In the genomic region with DNA sequence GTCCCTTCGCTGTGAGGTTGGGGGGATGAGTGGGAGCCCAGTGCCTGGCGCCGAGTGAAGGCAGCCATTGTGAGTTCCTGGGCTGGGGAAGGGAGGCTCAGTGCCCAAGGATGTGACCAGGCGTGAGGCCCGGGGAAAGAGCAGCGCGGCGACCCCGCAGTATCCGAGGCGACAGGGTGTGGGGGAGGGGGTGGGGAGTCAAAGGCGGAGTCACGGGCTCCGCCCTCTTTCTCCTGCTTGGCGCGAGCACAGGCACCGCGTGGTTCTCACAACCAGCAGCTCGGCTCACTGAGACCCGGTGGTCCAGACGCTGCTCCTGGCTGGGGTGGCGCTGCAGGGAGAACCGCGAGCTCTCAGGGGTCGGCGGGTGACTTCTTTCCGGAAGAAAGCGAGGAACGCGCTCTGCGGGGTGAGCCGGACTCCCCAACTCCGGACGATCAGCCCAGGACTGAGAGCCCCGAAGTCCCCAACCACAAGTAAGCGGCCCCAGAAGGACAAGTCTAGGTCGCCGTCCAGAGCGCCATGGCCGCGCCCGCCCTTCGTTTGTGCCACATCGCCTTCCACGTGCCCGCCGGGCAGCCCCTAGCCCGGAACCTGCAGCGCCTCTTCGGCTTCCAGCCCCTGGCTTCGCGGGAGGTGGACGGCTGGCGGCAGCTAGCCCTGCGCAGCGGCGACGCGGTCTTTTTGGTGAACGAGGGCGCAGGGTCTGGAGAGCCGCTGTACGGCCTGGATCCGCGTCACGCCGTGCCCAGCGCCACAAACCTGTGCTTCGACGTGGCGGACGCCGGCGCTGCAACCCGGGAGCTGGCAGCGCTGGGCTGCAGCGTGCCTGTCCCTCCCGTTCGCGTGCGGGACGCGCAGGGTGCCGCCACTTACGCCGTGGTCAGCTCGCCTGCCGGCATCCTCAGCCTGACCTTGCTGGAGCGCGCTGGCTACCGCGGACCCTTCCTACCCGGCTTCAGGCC, we compare ENCODE assay signal across 1 cellular context.
TF ChIP-seq lines count a peak whose summit lies in the region.

Gene HPDL (plus strand): TSS at position 269 of the 965 bp plus-strand sequence. CDS start 254 bp downstream, at position 523.

TF ChIP-seq in WTC11, 78 proteins besides CTCF, POLR2A, EP300 and RAD21 (continued from another document):
- TF ChIP-seq, protein P1, sequence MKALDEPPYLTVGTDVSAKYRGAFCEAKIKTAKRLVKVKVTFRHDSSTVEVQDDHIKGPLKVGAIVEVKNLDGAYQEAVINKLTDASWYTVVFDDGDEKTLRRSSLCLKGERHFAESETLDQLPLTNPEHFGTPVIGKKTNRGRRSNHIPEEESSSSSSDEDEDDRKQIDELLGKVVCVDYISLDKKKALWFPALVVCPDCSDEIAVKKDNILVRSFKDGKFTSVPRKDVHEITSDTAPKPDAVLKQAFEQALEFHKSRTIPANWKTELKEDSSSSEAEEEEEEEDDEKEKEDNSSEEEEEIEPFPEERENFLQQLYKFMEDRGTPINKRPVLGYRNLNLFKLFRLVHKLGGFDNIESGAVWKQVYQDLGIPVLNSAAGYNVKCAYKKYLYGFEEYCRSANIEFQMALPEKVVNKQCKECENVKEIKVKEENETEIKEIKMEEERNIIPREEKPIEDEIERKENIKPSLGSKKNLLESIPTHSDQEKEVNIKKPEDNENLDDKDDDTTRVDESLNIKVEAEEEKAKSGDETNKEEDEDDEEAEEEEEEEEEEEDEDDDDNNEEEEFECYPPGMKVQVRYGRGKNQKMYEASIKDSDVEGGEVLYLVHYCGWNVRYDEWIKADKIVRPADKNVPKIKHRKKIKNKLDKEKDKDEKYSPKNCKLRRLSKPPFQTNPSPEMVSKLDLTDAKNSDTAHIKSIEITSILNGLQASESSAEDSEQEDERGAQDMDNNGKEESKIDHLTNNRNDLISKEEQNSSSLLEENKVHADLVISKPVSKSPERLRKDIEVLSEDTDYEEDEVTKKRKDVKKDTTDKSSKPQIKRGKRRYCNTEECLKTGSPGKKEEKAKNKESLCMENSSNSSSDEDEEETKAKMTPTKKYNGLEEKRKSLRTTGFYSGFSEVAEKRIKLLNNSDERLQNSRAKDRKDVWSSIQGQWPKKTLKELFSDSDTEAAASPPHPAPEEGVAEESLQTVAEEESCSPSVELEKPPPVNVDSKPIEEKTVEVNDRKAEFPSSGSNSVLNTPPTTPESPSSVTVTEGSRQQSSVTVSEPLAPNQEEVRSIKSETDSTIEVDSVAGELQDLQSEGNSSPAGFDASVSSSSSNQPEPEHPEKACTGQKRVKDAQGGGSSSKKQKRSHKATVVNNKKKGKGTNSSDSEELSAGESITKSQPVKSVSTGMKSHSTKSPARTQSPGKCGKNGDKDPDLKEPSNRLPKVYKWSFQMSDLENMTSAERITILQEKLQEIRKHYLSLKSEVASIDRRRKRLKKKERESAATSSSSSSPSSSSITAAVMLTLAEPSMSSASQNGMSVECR (CRISPR knock-in tag; IDR thresholded peaks at IDR 0.05; ENCODE audit: borderline replicate concordance): peak; percentile 38; the same call in 1 of the 2 replicates
- TF ChIP-seq TEAD1 (CRISPR knock-in tag; IDR thresholded peaks at IDR 0.05) (peak; percentile 48), KAT7 (CRISPR knock-in tag; IDR thresholded peaks at IDR 0.05; ENCODE audit: borderline replicate concordance) (no peak), ETV6 (CRISPR knock-in tag; IDR thresholded peaks at IDR 0.05) (peak; percentile 73; the same call in 1 of the 2 replicates), USF1 (CRISPR knock-in tag; IDR thresholded peaks at IDR 0.05) (peak; percentile 70; the same call in 1 of the 2 replicates), ERG (CRISPR knock-in tag; IDR thresholded peaks at IDR 0.05) (0 out of 2 replicates have a peak, but pooled peaks have one; percentile 42), ZNF138 (CRISPR knock-in tag; conservative IDR thresholded peaks at IDR 0.05) (no peak), FOXP1 (CRISPR knock-in tag; IDR thresholded peaks at IDR 0.05; ENCODE audit: borderline replicate concordance) (peak; percentile 35; the same call in 1 of the 2 replicates), ESRRA (CRISPR knock-in tag; IDR thresholded peaks at IDR 0.05; ENCODE audit: borderline replicate concordance) (peak; percentile 13; the same call in 1 of the 2 replicates), USF2 (CRISPR knock-in tag; IDR thresholded peaks at IDR 0.05) (peak; percentile 55; the same call in 1 of the 2 replicates), EMX1 (CRISPR knock-in tag; IDR thresholded peaks at IDR 0.05) (0 out of 2 replicates have a peak, but pooled peaks have one; percentile 12), NFYB (CRISPR knock-in tag; conservative IDR thresholded peaks at IDR 0.05; ENCODE audit: low read depth) (no peak), NFATC4 (CRISPR knock-in tag; IDR thresholded peaks at IDR 0.05) (no peak), MYBL2 (CRISPR knock-in tag; IDR thresholded peaks at IDR 0.05) (peak; percentile 67), FOXK1 (CRISPR knock-in tag; IDR thresholded peaks at IDR 0.05) (peak; percentile 37; the same call in 1 of the 2 replicates), ZNF512 (CRISPR knock-in tag; IDR thresholded peaks at IDR 0.05; ENCODE audit: borderline replicate concordance) (no peak), OVOL2 (CRISPR knock-in tag; IDR thresholded peaks at IDR 0.05; ENCODE audit: borderline replicate concordance) (no peak), ZBTB21 (CRISPR knock-in tag; IDR thresholded peaks at IDR 0.05; ENCODE audit: borderline replicate concordance) (peak; percentile 51; the same call in 1 of the 2 replicates), ZNF121 (CRISPR knock-in tag; IDR thresholded peaks at IDR 0.05) (no peak), SP1 (CRISPR knock-in tag; conservative IDR thresholded peaks at IDR 0.05) (peak; percentile 82), E2F5 (CRISPR knock-in tag; IDR thresholded peaks at IDR 0.05) (peak; percentile 81; the same call in 1 of the 2 replicates), JUN (CRISPR knock-in tag; IDR thresholded peaks at IDR 0.05) (peak; percentile 70; the same call in 1 of the 2 replicates), NFE2L1 (CRISPR knock-in tag; IDR thresholded peaks at IDR 0.05) (peak; percentile 76; the same call in 1 of the 2 replicates)
- TF ChIP-seq, protein P2, sequence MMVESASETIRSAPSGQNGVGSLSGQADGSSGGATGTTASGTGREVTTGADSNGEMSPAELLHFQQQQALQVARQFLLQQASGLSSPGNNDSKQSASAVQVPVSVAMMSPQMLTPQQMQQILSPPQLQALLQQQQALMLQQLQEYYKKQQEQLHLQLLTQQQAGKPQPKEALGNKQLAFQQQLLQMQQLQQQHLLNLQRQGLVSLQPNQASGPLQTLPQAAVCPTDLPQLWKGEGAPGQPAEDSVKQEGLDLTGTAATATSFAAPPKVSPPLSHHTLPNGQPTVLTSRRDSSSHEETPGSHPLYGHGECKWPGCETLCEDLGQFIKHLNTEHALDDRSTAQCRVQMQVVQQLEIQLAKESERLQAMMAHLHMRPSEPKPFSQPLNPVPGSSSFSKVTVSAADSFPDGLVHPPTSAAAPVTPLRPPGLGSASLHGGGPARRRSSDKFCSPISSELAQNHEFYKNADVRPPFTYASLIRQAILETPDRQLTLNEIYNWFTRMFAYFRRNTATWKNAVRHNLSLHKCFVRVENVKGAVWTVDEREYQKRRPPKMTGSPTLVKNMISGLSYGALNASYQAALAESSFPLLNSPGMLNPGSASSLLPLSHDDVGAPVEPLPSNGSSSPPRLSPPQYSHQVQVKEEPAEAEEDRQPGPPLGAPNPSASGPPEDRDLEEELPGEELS (CRISPR knock-in tag; IDR thresholded peaks at IDR 0.05): peak; percentile 77
- TF ChIP-seq, protein P3, sequence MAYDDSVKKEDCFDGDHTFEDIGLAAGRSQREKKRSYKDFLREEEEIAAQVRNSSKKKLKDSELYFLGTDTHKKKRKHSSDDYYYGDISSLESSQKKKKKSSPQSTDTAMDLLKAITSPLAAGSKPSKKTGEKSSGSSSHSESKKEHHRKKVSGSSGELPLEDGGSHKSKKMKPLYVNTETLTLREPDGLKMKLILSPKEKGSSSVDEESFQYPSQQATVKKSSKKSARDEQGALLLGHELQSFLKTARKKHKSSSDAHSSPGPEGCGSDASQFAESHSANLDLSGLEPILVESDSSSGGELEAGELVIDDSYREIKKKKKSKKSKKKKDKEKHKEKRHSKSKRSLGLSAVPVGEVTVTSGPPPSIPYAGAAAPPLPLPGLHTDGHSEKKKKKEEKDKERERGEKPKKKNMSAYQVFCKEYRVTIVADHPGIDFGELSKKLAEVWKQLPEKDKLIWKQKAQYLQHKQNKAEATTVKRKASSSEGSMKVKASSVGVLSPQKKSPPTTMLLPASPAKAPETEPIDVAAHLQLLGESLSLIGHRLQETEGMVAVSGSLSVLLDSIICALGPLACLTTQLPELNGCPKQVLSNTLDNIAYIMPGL (CRISPR knock-in tag; IDR thresholded peaks at IDR 0.05): peak; percentile 89
- TF ChIP-seq, protein P4, sequence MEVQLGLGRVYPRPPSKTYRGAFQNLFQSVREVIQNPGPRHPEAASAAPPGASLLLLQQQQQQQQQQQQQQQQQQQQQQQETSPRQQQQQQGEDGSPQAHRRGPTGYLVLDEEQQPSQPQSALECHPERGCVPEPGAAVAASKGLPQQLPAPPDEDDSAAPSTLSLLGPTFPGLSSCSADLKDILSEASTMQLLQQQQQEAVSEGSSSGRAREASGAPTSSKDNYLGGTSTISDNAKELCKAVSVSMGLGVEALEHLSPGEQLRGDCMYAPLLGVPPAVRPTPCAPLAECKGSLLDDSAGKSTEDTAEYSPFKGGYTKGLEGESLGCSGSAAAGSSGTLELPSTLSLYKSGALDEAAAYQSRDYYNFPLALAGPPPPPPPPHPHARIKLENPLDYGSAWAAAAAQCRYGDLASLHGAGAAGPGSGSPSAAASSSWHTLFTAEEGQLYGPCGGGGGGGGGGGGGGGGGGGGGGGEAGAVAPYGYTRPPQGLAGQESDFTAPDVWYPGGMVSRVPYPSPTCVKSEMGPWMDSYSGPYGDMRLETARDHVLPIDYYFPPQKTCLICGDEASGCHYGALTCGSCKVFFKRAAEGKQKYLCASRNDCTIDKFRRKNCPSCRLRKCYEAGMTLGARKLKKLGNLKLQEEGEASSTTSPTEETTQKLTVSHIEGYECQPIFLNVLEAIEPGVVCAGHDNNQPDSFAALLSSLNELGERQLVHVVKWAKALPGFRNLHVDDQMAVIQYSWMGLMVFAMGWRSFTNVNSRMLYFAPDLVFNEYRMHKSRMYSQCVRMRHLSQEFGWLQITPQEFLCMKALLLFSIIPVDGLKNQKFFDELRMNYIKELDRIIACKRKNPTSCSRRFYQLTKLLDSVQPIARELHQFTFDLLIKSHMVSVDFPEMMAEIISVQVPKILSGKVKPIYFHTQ (CRISPR knock-in tag; IDR thresholded peaks at IDR 0.05): no peak
- TF ChIP-seq, protein P5, sequence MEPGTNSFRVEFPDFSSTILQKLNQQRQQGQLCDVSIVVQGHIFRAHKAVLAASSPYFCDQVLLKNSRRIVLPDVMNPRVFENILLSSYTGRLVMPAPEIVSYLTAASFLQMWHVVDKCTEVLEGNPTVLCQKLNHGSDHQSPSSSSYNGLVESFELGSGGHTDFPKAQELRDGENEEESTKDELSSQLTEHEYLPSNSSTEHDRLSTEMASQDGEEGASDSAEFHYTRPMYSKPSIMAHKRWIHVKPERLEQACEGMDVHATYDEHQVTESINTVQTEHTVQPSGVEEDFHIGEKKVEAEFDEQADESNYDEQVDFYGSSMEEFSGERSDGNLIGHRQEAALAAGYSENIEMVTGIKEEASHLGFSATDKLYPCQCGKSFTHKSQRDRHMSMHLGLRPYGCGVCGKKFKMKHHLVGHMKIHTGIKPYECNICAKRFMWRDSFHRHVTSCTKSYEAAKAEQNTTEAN (CRISPR knock-in tag; IDR thresholded peaks at IDR 0.05): peak; percentile 19; the same call in 1 of the 2 replicates
- TF ChIP-seq, protein P6, sequence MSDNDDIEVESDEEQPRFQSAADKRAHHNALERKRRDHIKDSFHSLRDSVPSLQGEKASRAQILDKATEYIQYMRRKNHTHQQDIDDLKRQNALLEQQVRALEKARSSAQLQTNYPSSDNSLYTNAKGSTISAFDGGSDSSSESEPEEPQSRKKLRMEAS (CRISPR knock-in tag; IDR thresholded peaks at IDR 0.05): peak; percentile 96
